Comparison of ENCODE assay signal across 20 cellular contexts in genomic region chr4:184104419-184105101, GRCh38.
DNase-seq lines count a peak whose midpoint lies in the region; ATAC-seq and TF ChIP-seq lines count a peak whose summit lies in the region.
"Had no signal": no experiment of that assay in that cellular context is flagged by ENCODE, and none has a peak within 500 bp of the region (broad histone marks: within the 10 kb centered on the region; RNA-seq: fewer than 3 reads in every experiment).

No MANE protein-coding gene starts in this region.

- ATAC-seq in left lung (peak; percentile 83), HG02678 (IDR thresholded peaks at IDR 0.05; ENCODE audit: unreplicated experiment) (no peak), GM19328 (IDR thresholded peaks at IDR 0.05; ENCODE audit: unreplicated experiment) (no peak)
- ATAC-seq: activated T-cell treated with anti-CD3 and anti-CD28 coated beads, Interleukin-2, amount 50 U/mL, for 4 hours had no signal

- H3K27me3 Mint-ChIP-seq in Calu3 (ENCODE audit: unreplicated experiment) = peaks cover 21% of the 10 kb centered on the region

- intact Hi-C loops in Calu3 (cut with micrococcal nuclease; ENCODE audit: unreplicated experiment) = no loop called here
- intact Hi-C loops in left lung (cut with DNase I) = no loop called here

- H3K9me3 ChIP-seq in left lung = no peaks in the 10 kb centered on the region
- H3K9me3 ChIP-seq: esophagus muscularis mucosa had no signal

- peak; percentile 28 for DNase-seq in Calu3
- peak; percentile 3 for DNase-seq in amniotic epithelial cell (ENCODE audit: low read depth)
- DNase-seq in left lung = no peak
- DNase-seq in retinal pigment epithelial cell (ENCODE audit: low read depth) = peak; percentile 15
- DNase-seq in GM19238 (ENCODE audit: insufficient read length, low spot score) = no peak
- no peak for DNase-seq in ureter (ENCODE audit: low spot score)
- DNase-seq: ACHN; activated CD4-positive, alpha-beta memory T cell treated with anti-CD3 and anti-CD28 coated beads for 36 hours; activated naive CD8-positive, alpha-beta T cell treated with anti-CD3 and anti-CD28 coated beads for 36 hours; activated T-cell treated with anti-CD3 and anti-CD28 coated beads, Interleukin-2, amount 50 U/mL, for 4 hours; CD4-positive, alpha-beta memory T cell; glutamatergic neuron; NCI-H2029; NCI-H510A treated with DMSO at 0.1 percent for 48 hours; SHP77; T-helper 1 cell had no signal

- BruUV-seq in Calu3 (replicated peaks; lab: Mats Ljungman, UMichigan) = no TSS peak

- no peaks in the 10 kb centered on the region for H3K36me3 ChIP-seq in left lung
- H3K36me3 ChIP-seq: esophagus muscularis mucosa had no signal

- H3K27me3 ChIP-seq in left lung = no peaks in the 10 kb centered on the region
- H3K27me3 ChIP-seq: esophagus muscularis mucosa had no signal

- H3K4me3 ChIP-seq in left lung (no peak overlapping the region), retinal pigment epithelial cell (ENCODE audit: low read length) (no peak overlapping the region)
- H3K4me3 ChIP-seq: esophagus muscularis mucosa had no signal

- H3K4me3 Mint-ChIP-seq in Calu3 (ENCODE audit: low read depth, unreplicated experiment) = peak overlapping the region; percentile 17
- H3K4me3 Mint-ChIP-seq: activated CD4-positive, alpha-beta memory T cell treated with anti-CD3 and anti-CD28 coated beads for 36 hours; activated naive CD8-positive, alpha-beta T cell treated with anti-CD3 and anti-CD28 coated beads for 36 hours; activated T-cell treated with anti-CD3 and anti-CD28 coated beads, Interleukin-2, amount 50 U/mL, for 4 hours; CD4-positive, alpha-beta memory T cell; IgD-negative memory B cell had no signal

- H3K4me1 Mint-ChIP-seq in Calu3 (ENCODE audit: low read depth, unreplicated experiment) = peaks cover 19% of the 10 kb centered on the region
- H3K4me1 Mint-ChIP-seq: activated naive CD8-positive, alpha-beta T cell treated with anti-CD3 and anti-CD28 coated beads for 36 hours had no signal

- no peak for TF ChIP-seq CTCF in Calu3 (IDR thresholded peaks at IDR 0.05; ENCODE audit: unreplicated experiment)
- TF ChIP-seq CTCF in left lung (IDR thresholded peaks at IDR 0.05) = no peak
- no peak for TF ChIP-seq CTCF in retinal pigment epithelial cell (conservative IDR thresholded peaks at IDR 0.05; ENCODE audit: low read depth, low read length)

- peak overlapping the region; percentile 28 to 57 for H3K27ac ChIP-seq in left lung
- H3K27ac ChIP-seq: esophagus muscularis mucosa had no signal

- CTCF ChIA-PET in Calu3 (lab: Charles Lee) = interaction anchor here (0.5 to 0.7 kb wide), 2 partner anchors 695 to 991 kb away, joined by 3 to 4 read pairs; no protein-coding TSS in a partner anchor

- no peaks in the 10 kb centered on the region for H3K36me3 Mint-ChIP-seq in Calu3 (ENCODE audit: insufficient read depth, unreplicated experiment)
- H3K36me3 Mint-ChIP-seq: activated CD4-positive, alpha-beta memory T cell treated with anti-CD3 and anti-CD28 coated beads for 36 hours; activated naive CD8-positive, alpha-beta T cell treated with anti-CD3 and anti-CD28 coated beads for 36 hours; CD4-positive, alpha-beta memory T cell; IgD-negative memory B cell had no signal

- H3K27ac Mint-ChIP-seq in Calu3 (ENCODE audit: unreplicated experiment) = peak overlapping the region; percentile 51
- H3K27ac Mint-ChIP-seq: activated CD4-positive, alpha-beta memory T cell treated with anti-CD3 and anti-CD28 coated beads for 36 hours; activated naive CD8-positive, alpha-beta T cell treated with anti-CD3 and anti-CD28 coated beads for 36 hours; CD4-positive, alpha-beta memory T cell; IgD-negative memory B cell had no signal

- peaks cover 6% of the 10 kb centered on the region for H3K9me3 Mint-ChIP-seq in Calu3 (ENCODE audit: low read depth, unreplicated experiment)
- H3K9me3 Mint-ChIP-seq: activated CD4-positive, alpha-beta memory T cell treated with anti-CD3 and anti-CD28 coated beads for 36 hours; activated naive CD8-positive, alpha-beta T cell treated with anti-CD3 and anti-CD28 coated beads for 36 hours; activated T-cell treated with anti-CD3 and anti-CD28 coated beads, Interleukin-2, amount 50 U/mL, for 4 hours; IgD-negative memory B cell had no signal

- H3K4me1 ChIP-seq in left lung = peaks cover 8 to 12% of the 10 kb centered on the region in 2 donors

Comparison
In these comparisons a context has a peak if more than half of its experiments do, and no peak if none do; other contexts are left out.
1. DNase-seq: peak in Calu3 (single experiment), amniotic epithelial cell (single experiment) and retinal pigment epithelial cell (single experiment); none in left lung (0 of 2), GM19238 (single experiment) and ureter (single experiment).